1 cellular context compared by ENCODE assay signal in the genomic region with DNA sequence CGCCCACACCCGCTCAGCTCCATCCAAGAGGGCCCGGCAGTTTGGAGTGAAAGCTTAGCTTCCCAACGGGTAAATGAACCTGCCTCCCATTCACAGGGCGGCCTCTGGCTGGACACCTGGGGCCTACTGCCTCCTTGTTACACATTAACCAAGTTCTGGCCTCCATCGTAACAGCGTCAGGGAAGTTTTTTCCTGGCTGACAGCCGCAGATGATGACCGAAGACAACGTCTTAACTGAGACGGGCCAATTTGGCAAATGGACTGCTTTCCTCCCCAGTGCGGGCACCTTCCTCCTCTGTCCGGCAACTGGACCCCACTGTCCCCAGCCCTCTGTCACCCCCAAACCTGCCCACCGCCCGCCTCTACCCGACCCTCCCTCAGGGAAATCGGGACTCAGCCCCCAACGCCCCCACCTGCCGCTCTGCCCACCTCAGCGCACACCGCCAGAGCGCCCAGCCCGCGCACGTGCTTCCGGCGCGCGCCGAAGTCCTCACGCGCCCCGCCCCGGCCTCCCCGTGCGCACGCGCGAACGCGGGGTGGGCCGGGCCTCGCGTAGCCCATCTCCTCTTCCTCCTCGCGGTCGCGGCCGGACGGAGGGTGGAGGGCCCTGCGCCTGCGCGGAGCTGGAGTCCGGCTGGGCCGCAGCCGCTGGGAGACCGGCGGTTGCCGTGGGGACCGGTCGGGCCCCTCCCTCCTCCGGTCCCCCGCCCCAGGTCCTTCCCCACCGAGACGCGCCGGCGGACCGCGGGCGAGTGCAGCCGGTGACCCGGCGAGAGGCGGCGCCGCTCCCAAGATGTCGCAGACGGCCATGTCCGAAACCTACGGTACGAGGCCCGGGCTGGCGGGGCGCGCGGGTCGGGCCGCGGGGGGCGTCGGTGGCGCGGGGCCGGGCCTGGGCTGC.
A peak's percentile ranks its signal among the peaks of the same experiment; 100 is the strongest.
TF ChIP-seq lines count a peak whose summit lies in the region.

A gene with protein sequence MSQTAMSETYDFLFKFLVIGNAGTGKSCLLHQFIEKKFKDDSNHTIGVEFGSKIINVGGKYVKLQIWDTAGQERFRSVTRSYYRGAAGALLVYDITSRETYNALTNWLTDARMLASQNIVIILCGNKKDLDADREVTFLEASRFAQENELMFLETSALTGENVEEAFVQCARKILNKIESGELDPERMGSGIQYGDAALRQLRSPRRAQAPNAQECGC (plus strand): TSS at position 565 of the 901 bp plus-strand sequence. CDS start 229 bp downstream, at position 794.

TF ChIP-seq in HepG2, 621 proteins besides CTCF, POLR2A, EP300 and RAD21 (continued from another document and continues in another):
- TF ChIP-seq, protein P1, sequence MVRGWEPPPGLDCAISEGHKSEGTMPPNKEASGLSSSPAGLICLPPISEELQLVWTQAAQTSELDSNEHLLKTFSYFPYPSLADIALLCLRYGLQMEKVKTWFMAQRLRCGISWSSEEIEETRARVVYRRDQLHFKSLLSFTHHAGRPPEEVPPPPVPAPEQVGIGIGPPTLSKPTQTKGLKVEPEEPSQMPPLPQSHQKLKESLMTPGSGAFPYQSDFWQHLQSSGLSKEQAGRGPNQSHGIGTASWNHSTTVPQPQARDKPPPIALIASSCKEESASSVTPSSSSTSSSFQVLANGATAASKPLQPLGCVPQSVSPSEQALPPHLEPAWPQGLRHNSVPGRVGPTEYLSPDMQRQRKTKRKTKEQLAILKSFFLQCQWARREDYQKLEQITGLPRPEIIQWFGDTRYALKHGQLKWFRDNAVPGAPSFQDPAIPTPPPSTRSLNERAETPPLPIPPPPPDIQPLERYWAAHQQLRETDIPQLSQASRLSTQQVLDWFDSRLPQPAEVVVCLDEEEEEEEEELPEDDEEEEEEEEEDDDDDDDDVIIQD (CRISPR knock-in tag; IDR thresholded peaks at IDR 0.05; ENCODE audit: low read depth), result 0 out of 2 replicates have a peak, but pooled peaks have one; percentile 25
- TF ChIP-seq ZKSCAN1 (IDR thresholded peaks at IDR 0.05; ENCODE audit: low read length) (no peak), ZNF251 (CRISPR knock-in tag; IDR thresholded peaks at IDR 0.05) (no peak), TBX3 (IDR thresholded peaks at IDR 0.05; ENCODE audit: borderline replicate concordance) (no peak), PHF20 (CRISPR knock-in tag; IDR thresholded peaks at IDR 0.05) (peak; percentile 64), ZNF484 (CRISPR knock-in tag; IDR thresholded peaks at IDR 0.05; ENCODE audit: borderline replicate concordance, low read depth) (no peak), ZEB1 (IDR thresholded peaks at IDR 0.05; ENCODE audit: insufficient replicate concordance, low read depth) (peak; percentile 41), ZNF431 (CRISPR knock-in tag; IDR thresholded peaks at IDR 0.05; ENCODE audit: borderline replicate concordance, low read depth) (peak; percentile 87), ZNF143 (CRISPR knock-in tag; IDR thresholded peaks at IDR 0.05) (no peak), PCBP1 (IDR thresholded peaks at IDR 0.05; ENCODE audit: borderline replicate concordance, low read depth, low read length) (0 out of 2 replicates have a peak, but pooled peaks have one; percentile 28), SMAD9 (CRISPR knock-in tag; IDR thresholded peaks at IDR 0.05) (no peak), NFIB (CRISPR knock-in tag; IDR thresholded peaks at IDR 0.05; ENCODE audit: borderline replicate concordance) (no peak), ZNF230 (CRISPR knock-in tag; IDR thresholded peaks at IDR 0.05) (no peak), FOXK2 (IDR thresholded peaks at IDR 0.05) (0 out of 2 replicates have a peak, but pooled peaks have one; percentile 18), ZNF83 (CRISPR knock-in tag; IDR thresholded peaks at IDR 0.05; ENCODE audit: borderline replicate concordance) (no peak; the same call in 1 of the 2 replicates), ZNF17 (CRISPR knock-in tag; IDR thresholded peaks at IDR 0.05) (no peak), SOX5 (CRISPR knock-in tag; IDR thresholded peaks at IDR 0.05; ENCODE audit: borderline replicate concordance) (0 out of 2 replicates have a peak, but pooled peaks have one; percentile 29), ZNF605 (CRISPR knock-in tag; IDR thresholded peaks at IDR 0.05) (no peak), ZNF674 (CRISPR knock-in tag; IDR thresholded peaks at IDR 0.05; ENCODE audit: low read depth) (0 out of 2 replicates have a peak, but pooled peaks have one; percentile 19), ZNF7 (CRISPR knock-in tag; IDR thresholded peaks at IDR 0.05) (no peak), ZNF615 (CRISPR knock-in tag; IDR thresholded peaks at IDR 0.05; ENCODE audit: borderline replicate concordance) (no peak), ZBTB7B (CRISPR knock-in tag; IDR thresholded peaks at IDR 0.05) (no peak), ZNF382 (CRISPR knock-in tag; IDR thresholded peaks at IDR 0.05; ENCODE audit: borderline replicate concordance) (no peak), RFXAP (CRISPR knock-in tag; IDR thresholded peaks at IDR 0.05; ENCODE audit: borderline replicate concordance) (no peak; the same call in 1 of the 2 replicates), RARA (CRISPR knock-in tag; IDR thresholded peaks at IDR 0.05) (peak; percentile 46), MAF1 (CRISPR knock-in tag; IDR thresholded peaks at IDR 0.05; ENCODE audit: borderline replicate concordance) (no peak), ZFP90 (CRISPR knock-in tag; IDR thresholded peaks at IDR 0.05; ENCODE audit: borderline replicate concordance) (peak; percentile 89; the same call in 1 of the 2 replicates), ZNF616 (CRISPR knock-in tag; IDR thresholded peaks at IDR 0.05; ENCODE audit: low read depth) (peak; percentile 91; the same call in 1 of the 2 replicates), IKZF4 (CRISPR knock-in tag; IDR thresholded peaks at IDR 0.05; ENCODE audit: borderline replicate concordance, low read depth, not compliant biosample characterization) (peak; percentile 83), HOXA7 (CRISPR knock-in tag; IDR thresholded peaks at IDR 0.05) (no peak), SKI (IDR thresholded peaks at IDR 0.05; ENCODE audit: partially characterized antibody) (peak; percentile 30), JUND (CRISPR knock-in tag; IDR thresholded peaks at IDR 0.05) (no peak), ZNF747 (CRISPR knock-in tag; IDR thresholded peaks at IDR 0.05; ENCODE audit: borderline replicate concordance) (peak; percentile 77; the same call in 1 of the 2 replicates)
- TF ChIP-seq, protein P2, sequence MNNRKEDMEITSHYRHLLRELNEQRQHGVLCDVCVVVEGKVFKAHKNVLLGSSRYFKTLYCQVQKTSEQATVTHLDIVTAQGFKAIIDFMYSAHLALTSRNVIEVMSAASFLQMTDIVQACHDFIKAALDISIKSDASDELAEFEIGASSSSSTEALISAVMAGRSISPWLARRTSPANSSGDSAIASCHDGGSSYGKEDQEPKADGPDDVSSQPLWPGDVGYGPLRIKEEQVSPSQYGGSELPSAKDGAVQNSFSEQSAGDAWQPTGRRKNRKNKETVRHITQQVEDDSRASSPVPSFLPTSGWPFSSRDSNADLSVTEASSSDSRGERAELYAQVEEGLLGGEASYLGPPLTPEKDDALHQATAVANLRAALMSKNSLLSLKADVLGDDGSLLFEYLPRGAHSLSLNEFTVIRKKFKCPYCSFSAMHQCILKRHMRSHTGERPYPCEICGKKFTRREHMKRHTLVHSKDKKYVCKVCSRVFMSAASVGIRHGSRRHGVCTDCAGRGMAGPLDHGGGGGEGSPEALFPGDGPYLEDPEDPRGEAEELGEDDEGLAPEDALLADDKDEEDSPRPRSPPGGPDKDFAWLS (CRISPR knock-in tag; IDR thresholded peaks at IDR 0.05; ENCODE audit: borderline replicate concordance), result no peak
- TF ChIP-seq, protein P3, sequence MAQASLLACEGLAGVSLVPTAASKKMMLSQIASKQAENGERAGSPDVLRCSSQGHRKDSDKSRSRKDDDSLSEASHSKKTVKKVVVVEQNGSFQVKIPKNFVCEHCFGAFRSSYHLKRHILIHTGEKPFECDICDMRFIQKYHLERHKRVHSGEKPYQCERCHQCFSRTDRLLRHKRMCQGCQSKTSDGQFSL (CRISPR knock-in tag; IDR thresholded peaks at IDR 0.05), result no peak
- TF ChIP-seq, protein P4, sequence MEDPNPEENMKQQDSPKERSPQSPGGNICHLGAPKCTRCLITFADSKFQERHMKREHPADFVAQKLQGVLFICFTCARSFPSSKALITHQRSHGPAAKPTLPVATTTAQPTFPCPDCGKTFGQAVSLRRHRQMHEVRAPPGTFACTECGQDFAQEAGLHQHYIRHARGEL (CRISPR knock-in tag; IDR thresholded peaks at IDR 0.05), result 0 out of 2 replicates have a peak, but pooled peaks have one; percentile 38
- TF ChIP-seq, protein P5, sequence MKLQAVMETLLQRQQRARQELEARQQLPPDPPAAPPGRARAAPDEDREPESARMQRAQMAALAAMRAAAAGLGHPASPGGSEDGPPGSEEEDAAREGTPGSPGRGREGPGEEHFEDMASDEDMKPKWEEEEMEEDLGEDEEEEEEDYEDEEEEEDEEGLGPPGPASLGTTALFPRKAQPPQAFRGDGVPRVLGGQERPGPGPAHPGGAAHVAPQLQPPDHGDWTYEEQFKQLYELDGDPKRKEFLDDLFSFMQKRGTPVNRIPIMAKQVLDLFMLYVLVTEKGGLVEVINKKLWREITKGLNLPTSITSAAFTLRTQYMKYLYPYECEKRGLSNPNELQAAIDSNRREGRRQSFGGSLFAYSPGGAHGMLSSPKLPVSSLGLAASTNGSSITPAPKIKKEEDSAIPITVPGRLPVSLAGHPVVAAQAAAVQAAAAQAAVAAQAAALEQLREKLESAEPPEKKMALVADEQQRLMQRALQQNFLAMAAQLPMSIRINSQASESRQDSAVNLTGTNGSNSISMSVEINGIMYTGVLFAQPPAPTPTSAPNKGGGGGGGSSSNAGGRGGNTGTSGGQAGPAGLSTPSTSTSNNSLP (IDR thresholded peaks at IDR 0.05; ENCODE audit: low read depth, low read length), result no peak
- TF ChIP-seq, protein P6, sequence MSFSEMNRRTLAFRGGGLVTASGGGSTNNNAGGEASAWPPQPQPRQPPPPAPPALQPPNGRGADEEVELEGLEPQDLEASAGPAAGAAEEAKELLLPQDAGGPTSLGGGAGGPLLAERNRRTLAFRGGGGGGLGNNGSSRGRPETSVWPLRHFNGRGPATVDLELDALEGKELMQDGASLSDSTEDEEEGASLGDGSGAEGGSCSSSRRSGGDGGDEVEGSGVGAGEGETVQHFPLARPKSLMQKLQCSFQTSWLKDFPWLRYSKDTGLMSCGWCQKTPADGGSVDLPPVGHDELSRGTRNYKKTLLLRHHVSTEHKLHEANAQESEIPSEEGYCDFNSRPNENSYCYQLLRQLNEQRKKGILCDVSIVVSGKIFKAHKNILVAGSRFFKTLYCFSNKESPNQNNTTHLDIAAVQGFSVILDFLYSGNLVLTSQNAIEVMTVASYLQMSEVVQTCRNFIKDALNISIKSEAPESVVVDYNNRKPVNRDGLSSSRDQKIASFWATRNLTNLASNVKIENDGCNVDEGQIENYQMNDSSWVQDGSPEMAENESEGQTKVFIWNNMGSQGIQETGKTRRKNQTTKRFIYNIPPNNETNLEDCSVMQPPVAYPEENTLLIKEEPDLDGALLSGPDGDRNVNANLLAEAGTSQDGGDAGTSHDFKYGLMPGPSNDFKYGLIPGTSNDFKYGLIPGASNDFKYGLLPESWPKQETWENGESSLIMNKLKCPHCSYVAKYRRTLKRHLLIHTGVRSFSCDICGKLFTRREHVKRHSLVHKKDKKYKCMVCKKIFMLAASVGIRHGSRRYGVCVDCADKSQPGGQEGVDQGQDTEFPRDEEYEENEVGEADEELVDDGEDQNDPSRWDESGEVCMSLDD (CRISPR knock-in tag; IDR thresholded peaks at IDR 0.05; ENCODE audit: borderline replicate concordance), result no peak; the same call in 1 of the 2 replicates
- TF ChIP-seq, protein P7, sequence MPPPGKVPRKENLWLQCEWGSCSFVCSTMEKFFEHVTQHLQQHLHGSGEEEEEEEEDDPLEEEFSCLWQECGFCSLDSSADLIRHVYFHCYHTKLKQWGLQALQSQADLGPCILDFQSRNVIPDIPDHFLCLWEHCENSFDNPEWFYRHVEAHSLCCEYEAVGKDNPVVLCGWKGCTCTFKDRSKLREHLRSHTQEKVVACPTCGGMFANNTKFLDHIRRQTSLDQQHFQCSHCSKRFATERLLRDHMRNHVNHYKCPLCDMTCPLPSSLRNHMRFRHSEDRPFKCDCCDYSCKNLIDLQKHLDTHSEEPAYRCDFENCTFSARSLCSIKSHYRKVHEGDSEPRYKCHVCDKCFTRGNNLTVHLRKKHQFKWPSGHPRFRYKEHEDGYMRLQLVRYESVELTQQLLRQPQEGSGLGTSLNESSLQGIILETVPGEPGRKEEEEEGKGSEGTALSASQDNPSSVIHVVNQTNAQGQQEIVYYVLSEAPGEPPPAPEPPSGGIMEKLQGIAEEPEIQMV (CRISPR knock-in tag; IDR thresholded peaks at IDR 0.05; ENCODE audit: low read depth), result peak; percentile 83
- TF ChIP-seq, protein P8, sequence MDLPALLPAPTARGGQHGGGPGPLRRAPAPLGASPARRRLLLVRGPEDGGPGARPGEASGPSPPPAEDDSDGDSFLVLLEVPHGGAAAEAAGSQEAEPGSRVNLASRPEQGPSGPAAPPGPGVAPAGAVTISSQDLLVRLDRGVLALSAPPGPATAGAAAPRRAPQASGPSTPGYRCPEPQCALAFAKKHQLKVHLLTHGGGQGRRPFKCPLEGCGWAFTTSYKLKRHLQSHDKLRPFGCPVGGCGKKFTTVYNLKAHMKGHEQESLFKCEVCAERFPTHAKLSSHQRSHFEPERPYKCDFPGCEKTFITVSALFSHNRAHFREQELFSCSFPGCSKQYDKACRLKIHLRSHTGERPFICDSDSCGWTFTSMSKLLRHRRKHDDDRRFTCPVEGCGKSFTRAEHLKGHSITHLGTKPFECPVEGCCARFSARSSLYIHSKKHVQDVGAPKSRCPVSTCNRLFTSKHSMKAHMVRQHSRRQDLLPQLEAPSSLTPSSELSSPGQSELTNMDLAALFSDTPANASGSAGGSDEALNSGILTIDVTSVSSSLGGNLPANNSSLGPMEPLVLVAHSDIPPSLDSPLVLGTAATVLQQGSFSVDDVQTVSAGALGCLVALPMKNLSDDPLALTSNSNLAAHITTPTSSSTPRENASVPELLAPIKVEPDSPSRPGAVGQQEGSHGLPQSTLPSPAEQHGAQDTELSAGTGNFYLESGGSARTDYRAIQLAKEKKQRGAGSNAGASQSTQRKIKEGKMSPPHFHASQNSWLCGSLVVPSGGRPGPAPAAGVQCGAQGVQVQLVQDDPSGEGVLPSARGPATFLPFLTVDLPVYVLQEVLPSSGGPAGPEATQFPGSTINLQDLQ (CRISPR knock-in tag; IDR thresholded peaks at IDR 0.05), result no peak
- TF ChIP-seq, protein P9, sequence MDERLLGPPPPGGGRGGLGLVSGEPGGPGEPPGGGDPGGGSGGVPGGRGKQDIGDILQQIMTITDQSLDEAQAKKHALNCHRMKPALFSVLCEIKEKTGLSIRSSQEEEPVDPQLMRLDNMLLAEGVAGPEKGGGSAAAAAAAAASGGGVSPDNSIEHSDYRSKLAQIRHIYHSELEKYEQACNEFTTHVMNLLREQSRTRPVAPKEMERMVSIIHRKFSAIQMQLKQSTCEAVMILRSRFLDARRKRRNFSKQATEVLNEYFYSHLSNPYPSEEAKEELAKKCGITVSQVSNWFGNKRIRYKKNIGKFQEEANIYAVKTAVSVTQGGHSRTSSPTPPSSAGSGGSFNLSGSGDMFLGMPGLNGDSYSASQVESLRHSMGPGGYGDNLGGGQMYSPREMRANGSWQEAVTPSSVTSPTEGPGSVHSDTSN (CRISPR knock-in tag; IDR thresholded peaks at IDR 0.05), result no peak
- TF ChIP-seq, protein P10, sequence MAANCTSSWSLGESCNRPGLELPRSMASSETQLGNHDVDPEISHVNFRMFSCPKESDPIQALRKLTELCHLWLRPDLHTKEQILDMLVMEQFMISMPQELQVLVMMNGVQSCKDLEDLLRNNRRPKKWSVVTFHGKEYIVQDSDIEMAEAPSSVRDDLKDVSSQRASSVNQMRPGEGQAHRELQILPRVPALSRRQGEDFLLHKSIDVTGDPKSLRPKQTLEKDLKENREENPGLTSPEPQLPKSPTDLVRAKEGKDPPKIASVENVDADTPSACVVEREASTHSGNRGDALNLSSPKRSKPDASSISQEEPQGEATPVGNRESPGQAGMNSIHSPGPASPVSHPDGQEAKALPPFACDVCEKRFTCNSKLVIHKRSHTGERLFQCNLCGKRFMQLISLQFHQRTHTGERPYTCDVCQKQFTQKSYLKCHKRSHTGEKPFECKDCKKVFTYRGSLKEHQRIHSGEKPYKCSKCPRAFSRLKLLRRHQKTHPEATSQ (CRISPR knock-in tag; IDR thresholded peaks at IDR 0.05; ENCODE audit: borderline replicate concordance), result peak; percentile 74; the same call in 1 of the 2 replicates
